ENCODE assay signal across 1 cellular context in genomic region chr5:41182666-41183065, GRCh38.
TF ChIP-seq lines count a peak whose summit lies in the region.

No MANE protein-coding gene starts in this region.

TF ChIP-seq in HepG2, 621 proteins besides CTCF, POLR2A, EP300 and RAD21 (continued from another document and continues in another):
- no peak for TF ChIP-seq MTA1 (CRISPR knock-in tag; IDR thresholded peaks at IDR 0.05; ENCODE audit: borderline replicate concordance)
- no peak for TF ChIP-seq PRPF4 (IDR thresholded peaks at IDR 0.05; ENCODE audit: low read depth, low read length, poor library complexity, severe bottlenecking)
- TF ChIP-seq ZFP36L1 (CRISPR knock-in tag; IDR thresholded peaks at IDR 0.05) = no peak
- TF ChIP-seq ZFP82 (CRISPR knock-in tag; IDR thresholded peaks at IDR 0.05; ENCODE audit: borderline replicate concordance) = no peak
- no peak for TF ChIP-seq ZNF790 (CRISPR knock-in tag; IDR thresholded peaks at IDR 0.05; ENCODE audit: borderline replicate concordance)
- no peak for TF ChIP-seq ZNF772 (CRISPR knock-in tag; IDR thresholded peaks at IDR 0.05)
- TF ChIP-seq, protein P1, sequence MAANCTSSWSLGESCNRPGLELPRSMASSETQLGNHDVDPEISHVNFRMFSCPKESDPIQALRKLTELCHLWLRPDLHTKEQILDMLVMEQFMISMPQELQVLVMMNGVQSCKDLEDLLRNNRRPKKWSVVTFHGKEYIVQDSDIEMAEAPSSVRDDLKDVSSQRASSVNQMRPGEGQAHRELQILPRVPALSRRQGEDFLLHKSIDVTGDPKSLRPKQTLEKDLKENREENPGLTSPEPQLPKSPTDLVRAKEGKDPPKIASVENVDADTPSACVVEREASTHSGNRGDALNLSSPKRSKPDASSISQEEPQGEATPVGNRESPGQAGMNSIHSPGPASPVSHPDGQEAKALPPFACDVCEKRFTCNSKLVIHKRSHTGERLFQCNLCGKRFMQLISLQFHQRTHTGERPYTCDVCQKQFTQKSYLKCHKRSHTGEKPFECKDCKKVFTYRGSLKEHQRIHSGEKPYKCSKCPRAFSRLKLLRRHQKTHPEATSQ (CRISPR knock-in tag; IDR thresholded peaks at IDR 0.05; ENCODE audit: borderline replicate concordance) = peak; percentile 70; the same call in 1 of the 2 replicates
- no peak for TF ChIP-seq SMAD9 (CRISPR knock-in tag; IDR thresholded peaks at IDR 0.05)
- no peak for TF ChIP-seq NR3C1 (CRISPR knock-in tag; IDR thresholded peaks at IDR 0.05)
- TF ChIP-seq EHMT2 (IDR thresholded peaks at IDR 0.05; ENCODE audit: borderline replicate concordance, low read depth, low read length) = no peak
- TF ChIP-seq ZNF781 (CRISPR knock-in tag; IDR thresholded peaks at IDR 0.05; ENCODE audit: borderline replicate concordance, not compliant biosample characterization) = no peak
- TF ChIP-seq TARDBP (CRISPR knock-in tag; IDR thresholded peaks at IDR 0.05) = no peak
- no peak for TF ChIP-seq NR2F1 (CRISPR knock-in tag; IDR thresholded peaks at IDR 0.05)
- TF ChIP-seq SIX4 (CRISPR knock-in tag; IDR thresholded peaks at IDR 0.05) = 0 out of 2 replicates have a peak, but pooled peaks have one; percentile 47
- TF ChIP-seq, protein P2, sequence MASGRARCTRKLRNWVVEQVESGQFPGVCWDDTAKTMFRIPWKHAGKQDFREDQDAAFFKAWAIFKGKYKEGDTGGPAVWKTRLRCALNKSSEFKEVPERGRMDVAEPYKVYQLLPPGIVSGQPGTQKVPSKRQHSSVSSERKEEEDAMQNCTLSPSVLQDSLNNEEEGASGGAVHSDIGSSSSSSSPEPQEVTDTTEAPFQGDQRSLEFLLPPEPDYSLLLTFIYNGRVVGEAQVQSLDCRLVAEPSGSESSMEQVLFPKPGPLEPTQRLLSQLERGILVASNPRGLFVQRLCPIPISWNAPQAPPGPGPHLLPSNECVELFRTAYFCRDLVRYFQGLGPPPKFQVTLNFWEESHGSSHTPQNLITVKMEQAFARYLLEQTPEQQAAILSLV (CRISPR knock-in tag; IDR thresholded peaks at IDR 0.05; ENCODE audit: borderline replicate concordance) = no peak
- TF ChIP-seq, protein P3, sequence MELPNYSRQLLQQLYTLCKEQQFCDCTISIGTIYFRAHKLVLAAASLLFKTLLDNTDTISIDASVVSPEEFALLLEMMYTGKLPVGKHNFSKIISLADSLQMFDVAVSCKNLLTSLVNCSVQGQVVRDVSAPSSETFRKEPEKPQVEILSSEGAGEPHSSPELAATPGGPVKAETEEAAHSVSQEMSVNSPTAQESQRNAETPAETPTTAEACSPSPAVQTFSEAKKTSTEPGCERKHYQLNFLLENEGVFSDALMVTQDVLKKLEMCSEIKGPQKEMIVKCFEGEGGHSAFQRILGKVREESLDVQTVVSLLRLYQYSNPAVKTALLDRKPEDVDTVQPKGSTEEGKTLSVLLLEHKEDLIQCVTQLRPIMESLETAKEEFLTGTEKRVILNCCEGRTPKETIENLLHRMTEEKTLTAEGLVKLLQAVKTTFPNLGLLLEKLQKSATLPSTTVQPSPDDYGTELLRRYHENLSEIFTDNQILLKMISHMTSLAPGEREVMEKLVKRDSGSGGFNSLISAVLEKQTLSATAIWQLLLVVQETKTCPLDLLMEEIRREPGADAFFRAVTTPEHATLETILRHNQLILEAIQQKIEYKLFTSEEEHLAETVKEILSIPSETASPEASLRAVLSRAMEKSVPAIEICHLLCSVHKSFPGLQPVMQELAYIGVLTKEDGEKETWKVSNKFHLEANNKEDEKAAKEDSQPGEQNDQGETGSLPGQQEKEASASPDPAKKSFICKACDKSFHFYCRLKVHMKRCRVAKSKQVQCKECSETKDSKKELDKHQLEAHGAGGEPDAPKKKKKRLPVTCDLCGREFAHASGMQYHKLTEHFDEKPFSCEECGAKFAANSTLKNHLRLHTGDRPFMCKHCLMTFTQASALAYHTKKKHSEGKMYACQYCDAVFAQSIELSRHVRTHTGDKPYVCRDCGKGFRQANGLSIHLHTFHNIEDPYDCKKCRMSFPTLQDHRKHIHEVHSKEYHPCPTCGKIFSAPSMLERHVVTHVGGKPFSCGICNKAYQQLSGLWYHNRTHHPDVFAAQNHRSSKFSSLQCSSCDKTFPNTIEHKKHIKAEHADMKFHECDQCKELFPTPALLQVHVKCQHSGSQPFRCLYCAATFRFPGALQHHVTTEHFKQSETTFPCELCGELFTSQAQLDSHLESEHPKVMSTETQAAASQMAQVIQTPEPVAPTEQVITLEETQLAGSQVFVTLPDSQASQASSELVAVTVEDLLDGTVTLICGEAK (IDR thresholded peaks at IDR 0.05) = no peak
- TF ChIP-seq, protein P3 (CRISPR knock-in tag; IDR thresholded peaks at IDR 0.05) = no peak
- TF ChIP-seq, protein P4, sequence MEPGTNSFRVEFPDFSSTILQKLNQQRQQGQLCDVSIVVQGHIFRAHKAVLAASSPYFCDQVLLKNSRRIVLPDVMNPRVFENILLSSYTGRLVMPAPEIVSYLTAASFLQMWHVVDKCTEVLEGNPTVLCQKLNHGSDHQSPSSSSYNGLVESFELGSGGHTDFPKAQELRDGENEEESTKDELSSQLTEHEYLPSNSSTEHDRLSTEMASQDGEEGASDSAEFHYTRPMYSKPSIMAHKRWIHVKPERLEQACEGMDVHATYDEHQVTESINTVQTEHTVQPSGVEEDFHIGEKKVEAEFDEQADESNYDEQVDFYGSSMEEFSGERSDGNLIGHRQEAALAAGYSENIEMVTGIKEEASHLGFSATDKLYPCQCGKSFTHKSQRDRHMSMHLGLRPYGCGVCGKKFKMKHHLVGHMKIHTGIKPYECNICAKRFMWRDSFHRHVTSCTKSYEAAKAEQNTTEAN (CRISPR knock-in tag; conservative IDR thresholded peaks at IDR 0.05) = no peak
- TF ChIP-seq JUN (CRISPR knock-in tag; IDR thresholded peaks at IDR 0.05) = no peak
- TF ChIP-seq ZNF574 (CRISPR knock-in tag; IDR thresholded peaks at IDR 0.05) = no peak
- TF ChIP-seq BCL6 (CRISPR knock-in tag; IDR thresholded peaks at IDR 0.05) = peak; percentile 28; the same call in 1 of the 2 replicates
- TF ChIP-seq ZNF234 (CRISPR knock-in tag; conservative IDR thresholded peaks at IDR 0.05) = no peak
- TF ChIP-seq ZNF335 (CRISPR knock-in tag; IDR thresholded peaks at IDR 0.05) = no peak
- TF ChIP-seq THRA (CRISPR knock-in tag; IDR thresholded peaks at IDR 0.05; ENCODE audit: borderline replicate concordance) = 0 out of 2 replicates have a peak, but pooled peaks have one; percentile 20
- no peak for TF ChIP-seq NCOA5 (CRISPR knock-in tag; IDR thresholded peaks at IDR 0.05)
- no peak for TF ChIP-seq ZNF230 (CRISPR knock-in tag; IDR thresholded peaks at IDR 0.05)
- no peak for TF ChIP-seq ZBTB2 (CRISPR knock-in tag; IDR thresholded peaks at IDR 0.05; ENCODE audit: low read depth)
- TF ChIP-seq HOMEZ (CRISPR knock-in tag; IDR thresholded peaks at IDR 0.05; ENCODE audit: low read depth) = 0 out of 2 replicates have a peak, but pooled peaks have one; percentile 22
- TF ChIP-seq ISL2 (CRISPR knock-in tag; IDR thresholded peaks at IDR 0.05) = peak; percentile 65; the same call in 1 of the 2 replicates
- no peak for TF ChIP-seq NFE2L1 (CRISPR knock-in tag; IDR thresholded peaks at IDR 0.05; ENCODE audit: borderline replicate concordance)
- TF ChIP-seq BRCA1 (CRISPR knock-in tag; IDR thresholded peaks at IDR 0.05) = no peak
- TF ChIP-seq DR1 (CRISPR knock-in tag; IDR thresholded peaks at IDR 0.05) = no peak
- no peak for TF ChIP-seq ZNF761 (CRISPR knock-in tag; conservative IDR thresholded peaks at IDR 0.05)
- no peak for TF ChIP-seq ZNF775 (CRISPR knock-in tag; IDR thresholded peaks at IDR 0.05; ENCODE audit: borderline replicate concordance)
- no peak for TF ChIP-seq SATB2 (CRISPR knock-in tag; IDR thresholded peaks at IDR 0.05)
- TF ChIP-seq KMT2B (CRISPR knock-in tag; IDR thresholded peaks at IDR 0.05) = no peak
- no peak for TF ChIP-seq TCF7L2 (IDR thresholded peaks at IDR 0.05; ENCODE audit: low read depth, low read length)
- TF ChIP-seq TFDP1 (CRISPR knock-in tag; IDR thresholded peaks at IDR 0.05; ENCODE audit: borderline replicate concordance) = no peak
